ENCODE assay signal across 1 cellular context in genomic region chr1:66930823-66931174, GRCh38.
TF ChIP-seq lines count a peak whose summit lies in the region.

No MANE protein-coding gene starts in this region.

TF ChIP-seq in GM23338, 12 proteins besides CTCF, POLR2A, EP300 and RAD21 (continued from another document):
- TF ChIP-seq, protein P1, sequence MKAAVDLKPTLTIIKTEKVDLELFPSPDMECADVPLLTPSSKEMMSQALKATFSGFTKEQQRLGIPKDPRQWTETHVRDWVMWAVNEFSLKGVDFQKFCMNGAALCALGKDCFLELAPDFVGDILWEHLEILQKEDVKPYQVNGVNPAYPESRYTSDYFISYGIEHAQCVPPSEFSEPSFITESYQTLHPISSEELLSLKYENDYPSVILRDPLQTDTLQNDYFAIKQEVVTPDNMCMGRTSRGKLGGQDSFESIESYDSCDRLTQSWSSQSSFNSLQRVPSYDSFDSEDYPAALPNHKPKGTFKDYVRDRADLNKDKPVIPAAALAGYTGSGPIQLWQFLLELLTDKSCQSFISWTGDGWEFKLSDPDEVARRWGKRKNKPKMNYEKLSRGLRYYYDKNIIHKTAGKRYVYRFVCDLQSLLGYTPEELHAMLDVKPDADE (IDR thresholded peaks at IDR 0.05): no peak
